Comparison of ENCODE assay signal across 1 cellular context in the genomic region with DNA sequence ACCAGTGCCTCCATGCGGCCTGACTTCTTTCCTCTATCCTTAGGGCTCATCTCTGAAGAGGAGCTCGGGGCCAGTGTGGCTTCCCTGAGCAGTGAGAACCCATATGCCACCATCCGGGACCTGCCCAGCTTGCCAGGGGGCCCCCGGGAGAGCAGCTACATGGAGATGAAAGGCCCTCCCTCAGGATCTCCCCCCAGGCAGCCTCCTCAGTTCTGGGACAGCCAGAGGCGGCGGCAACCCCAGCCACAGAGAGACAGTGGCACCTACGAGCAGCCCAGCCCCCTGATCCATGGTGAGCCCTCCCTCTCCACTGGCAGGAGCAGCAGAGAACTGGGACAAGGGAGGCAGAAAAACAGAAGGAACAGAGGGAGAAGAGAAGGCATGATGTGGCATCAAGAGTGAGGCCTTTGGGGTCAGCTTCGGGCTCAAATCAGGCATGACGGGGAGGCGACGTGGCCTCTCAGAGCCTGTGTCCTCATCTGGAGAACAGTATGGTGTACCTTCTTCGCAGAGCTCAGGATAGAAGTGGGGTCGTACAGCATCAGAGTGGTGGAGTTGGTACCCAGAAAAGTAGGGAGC.
TF ChIP-seq lines count a peak whose summit lies in the region.

No MANE protein-coding gene starts in this region.

TF ChIP-seq in SK-N-SH treated with all-trans-retinoic acid at 6 μM for 48 hours, 23 proteins besides CTCF, POLR2A, EP300 and RAD21 (continued from another document):
- TF ChIP-seq CSDC2 (CRISPR knock-in tag; IDR thresholded peaks at IDR 0.05) (no peak), TOX (CRISPR knock-in tag; IDR thresholded peaks at IDR 0.05; ENCODE audit: borderline replicate concordance) (no peak), ARNTL (CRISPR knock-in tag; IDR thresholded peaks at IDR 0.05; ENCODE audit: borderline replicate concordance, low read depth) (no peak), RARB (CRISPR knock-in tag; IDR thresholded peaks at IDR 0.05) (no peak)
